12 cellular contexts compared by ENCODE assay signal in the genomic region with DNA sequence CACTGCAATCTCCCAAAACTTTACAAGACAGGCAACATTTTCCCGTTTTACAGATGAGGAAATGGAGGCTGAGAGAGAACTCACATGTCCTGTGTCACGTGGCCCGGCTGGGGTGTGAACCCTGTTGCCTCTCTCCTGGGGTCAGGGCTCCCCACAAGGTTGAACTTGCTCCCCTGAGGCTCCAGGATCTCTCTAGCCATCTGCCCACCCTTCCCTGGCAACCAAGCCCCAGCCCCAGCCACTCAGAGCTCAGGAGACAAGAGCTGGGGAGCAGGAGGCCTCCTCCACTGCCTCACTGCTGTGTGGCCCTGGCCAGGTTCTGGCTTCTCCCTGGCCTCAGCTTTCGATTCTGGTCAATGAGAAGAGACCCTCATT. TPM values are rescaled to one million over a fixed set of nuclear protein-coding genes. Genes with fewer than 3 reads are reported as not detected.
A peak's percentile ranks its signal among the peaks of the same experiment; 100 is the strongest.
DNase-seq lines count a peak whose midpoint lies in the region; ATAC-seq and TF ChIP-seq lines count a peak whose summit lies in the region.
"Had no signal": no experiment of that assay in that cellular context is flagged by ENCODE, and none has a peak within 500 bp of the region (broad histone marks: within the 10 kb centered on the region; RNA-seq: fewer than 3 reads in every experiment).

No MANE protein-coding gene starts in this region.

- H3K9ac ChIP-seq in mesenchymal stem cell (ENCODE audit: low read length), result no peak overlapping the region

- H3K27ac ChIP-seq in mesenchymal stem cell (ENCODE audit: low read length, poor library complexity, severe bottlenecking), result no peak overlapping the region
- H3K27ac ChIP-seq: epithelial cell of prostate had no signal

- intact Hi-C loops in activated T-helper 1 cell treated with anti-CD3 and anti-CD28 coated beads, Interleukin-12 subunit alpha, Interleukin-12 subunit beta, Interleukin-2, Interleukin-4 antibody, amounts not matched to agents 30 ng/mL and 10 ng/mL and 1 ng/mL, durations not matched to agents 14 hours and 24 hours and 36 hours (cut with micrococcal nuclease), result loop anchor here (10.0 kb wide), 1 partner anchor 1031 kb away; no protein-coding TSS in a partner anchor

- H3K9me3 Mint-ChIP-seq in stimulated activated naive CD8-positive, alpha-beta T cell treated with anti-CD3 and anti-CD28 coated beads, Interleukin-15, Interleukin-2, amounts not matched to agents 100 ng/mL and 50 ng/mL, for 24 hours, result no peaks in the 10 kb centered on the region
- no peaks in the 10 kb centered on the region for H3K9me3 Mint-ChIP-seq in activated T-helper 1 cell treated with anti-CD3 and anti-CD28 coated beads, Interleukin-12 subunit alpha, Interleukin-12 subunit beta, Interleukin-2, Interleukin-4 antibody, amounts not matched to agents 30 ng/mL and 10 ng/mL and 1 ng/mL, durations not matched to agents 14 hours and 24 hours and 36 hours
- H3K9me3 Mint-ChIP-seq in osteocyte (ENCODE audit: unreplicated experiment), result no peaks in the 10 kb centered on the region

- WGBS in mesenchymal stem cell, result 81% methylated on average over 4 of the region's 4 CpGs

- H3K27me3 Mint-ChIP-seq in stimulated activated naive CD8-positive, alpha-beta T cell treated with anti-CD3 and anti-CD28 coated beads, Interleukin-15, Interleukin-2, amounts not matched to agents 100 ng/mL and 50 ng/mL, for 24 hours, result no peaks in the 10 kb centered on the region
- H3K27me3 Mint-ChIP-seq in activated T-helper 1 cell treated with anti-CD3 and anti-CD28 coated beads, Interleukin-12 subunit alpha, Interleukin-12 subunit beta, Interleukin-2, Interleukin-4 antibody, amounts not matched to agents 30 ng/mL and 10 ng/mL and 1 ng/mL, durations not matched to agents 14 hours and 24 hours and 36 hours (ENCODE audit: insufficient read depth), result no peaks in the 10 kb centered on the region
- H3K27me3 Mint-ChIP-seq in osteocyte (ENCODE audit: unreplicated experiment), result peaks cover 7% of the 10 kb centered on the region

- no peak overlapping the region for H2BK120ac ChIP-seq in mesenchymal stem cell (ENCODE audit: low read depth, low read length)

- H2AK5ac ChIP-seq in mesenchymal stem cell (ENCODE audit: low read length, severe bottlenecking), result no peak overlapping the region

- no peak overlapping the region for H2BK12ac ChIP-seq in mesenchymal stem cell (ENCODE audit: low read length in 2 of 2)

- peaks cover 65% of the 10 kb centered on the region for H3K36me3 Mint-ChIP-seq in stimulated activated naive CD8-positive, alpha-beta T cell treated with anti-CD3 and anti-CD28 coated beads, Interleukin-15, Interleukin-2, amounts not matched to agents 100 ng/mL and 50 ng/mL, for 24 hours (ENCODE audit: low read depth)
- peaks cover 45% of the 10 kb centered on the region for H3K36me3 Mint-ChIP-seq in activated T-helper 1 cell treated with anti-CD3 and anti-CD28 coated beads, Interleukin-12 subunit alpha, Interleukin-12 subunit beta, Interleukin-2, Interleukin-4 antibody, amounts not matched to agents 30 ng/mL and 10 ng/mL and 1 ng/mL, durations not matched to agents 14 hours and 24 hours and 36 hours (ENCODE audit: low read depth)
- H3K36me3 Mint-ChIP-seq in osteocyte (ENCODE audit: unreplicated experiment), result no peaks in the 10 kb centered on the region

- H3K23ac ChIP-seq in mesenchymal stem cell (ENCODE audit: low read length in 2 of 2), result no peak overlapping the region

- no peak overlapping the region for H3K18ac ChIP-seq in mesenchymal stem cell (ENCODE audit: low read depth in 1 of 2, low read length in 2 of 2)

- TF ChIP-seq CTCF in osteocyte (IDR thresholded peaks at IDR 0.05), result no peak

- no peak for ATAC-seq in stimulated activated naive CD8-positive, alpha-beta T cell treated with anti-CD3 and anti-CD28 coated beads, Interleukin-15, Interleukin-2, amounts not matched to agents 100 U/mL and 50 U/mL, for 24 hours
- ATAC-seq: activated CD4-positive, CD25-positive, alpha-beta regulatory T cell treated with anti-CD3 and anti-CD28 coated beads, Interleukin-2, amount 50 U/mL, for 24 hours had no signal

- H3K9me3 ChIP-seq in mesenchymal stem cell (ENCODE audit: control insufficient read depth, low read length), result no peaks in the 10 kb centered on the region
- H3K9me3 ChIP-seq: thyroid gland had no signal

- H4K91ac ChIP-seq in mesenchymal stem cell (ENCODE audit: low read length), result peak overlapping the region; percentile 1

- H4K8ac ChIP-seq in mesenchymal stem cell (ENCODE audit: low read length), result no peak overlapping the region

- H3K4me3 Mint-ChIP-seq in stimulated activated naive CD8-positive, alpha-beta T cell treated with anti-CD3 and anti-CD28 coated beads, Interleukin-15, Interleukin-2, amounts not matched to agents 100 ng/mL and 50 ng/mL, for 24 hours, result peak overlapping the region; percentile 72
- H3K4me3 Mint-ChIP-seq in activated T-helper 1 cell treated with anti-CD3 and anti-CD28 coated beads, Interleukin-12 subunit alpha, Interleukin-12 subunit beta, Interleukin-2, Interleukin-4 antibody, amounts not matched to agents 30 ng/mL and 10 ng/mL and 1 ng/mL, durations not matched to agents 14 hours and 24 hours and 36 hours, result peak overlapping the region; percentile 86
- no peak overlapping the region for H3K4me3 Mint-ChIP-seq in osteocyte (ENCODE audit: unreplicated experiment)

- peaks cover 100% of the 10 kb centered on the region for H3K4me1 Mint-ChIP-seq in stimulated activated naive CD8-positive, alpha-beta T cell treated with anti-CD3 and anti-CD28 coated beads, Interleukin-15, Interleukin-2, amounts not matched to agents 100 ng/mL and 50 ng/mL, for 24 hours (ENCODE audit: low read depth)
- peaks cover 98% of the 10 kb centered on the region for H3K4me1 Mint-ChIP-seq in activated T-helper 1 cell treated with anti-CD3 and anti-CD28 coated beads, Interleukin-12 subunit alpha, Interleukin-12 subunit beta, Interleukin-2, Interleukin-4 antibody, amounts not matched to agents 30 ng/mL and 10 ng/mL and 1 ng/mL, durations not matched to agents 14 hours and 24 hours and 36 hours (ENCODE audit: low read depth)
- no peaks in the 10 kb centered on the region for H3K4me1 Mint-ChIP-seq in osteocyte (ENCODE audit: unreplicated experiment)

- H2BK5ac ChIP-seq in mesenchymal stem cell (ENCODE audit: low read depth, low read length, poor library complexity, severe bottlenecking), result no peak overlapping the region

- no peak overlapping the region for H3K4ac ChIP-seq in mesenchymal stem cell (ENCODE audit: low read depth in 1 of 2, low read length in 2 of 2)

- no peak overlapping the region for H3K4me3 ChIP-seq in mesenchymal stem cell (ENCODE audit: insufficient read depth in 1 of 2, low read depth in 1 of 2, low read length in 2 of 2)
- H3K4me3 ChIP-seq: thyroid gland had no signal

- no peak for DNase-seq in stimulated activated naive CD8-positive, alpha-beta T cell treated with anti-CD3 and anti-CD28 coated beads, Interleukin-15, Interleukin-2, amounts not matched to agents 100 U/mL and 50 U/mL, for 24 hours
- DNase-seq in activated T-helper 1 cell treated with anti-CD3 and anti-CD28 coated beads, Interleukin-12 subunit alpha, Interleukin-12 subunit beta, Interleukin-2, Interleukin-4 antibody, amounts not matched to agents 30 ng/mL and 10 ng/mL and 1 ng/mL, durations not matched to agents 14 hours and 24 hours and 36 hours (ENCODE audit: low spot score), result no peak
- DNase-seq in mesenchymal stem cell (no peak), osteocyte (ENCODE audit: extremely low spot score, unreplicated experiment) (no peak), SW 1271 (lab: John Stamatoyannopoulos, UW) (no peak), anterior cingulate cortex (lab: John Stamatoyannopoulos, UW) (no peak), NCI-H526 (lab: John Stamatoyannopoulos, UW) (no peak)
- DNase-seq: AML-193, thyroid gland had no signal

- peaks cover 0 to 38% of the 10 kb centered on the region in 2 experiments for H3K27me3 ChIP-seq in mesenchymal stem cell (ENCODE audit: control insufficient read depth in 1 of 2, insufficient read depth in 1 of 2, low read length in 2 of 2)
- H3K27me3 ChIP-seq: thyroid gland had no signal

- no peak overlapping the region for H3K14ac ChIP-seq in mesenchymal stem cell (ENCODE audit: low read length in 2 of 2)

- H3K36me3 ChIP-seq in mesenchymal stem cell (ENCODE audit: control insufficient read depth in 1 of 2, insufficient read depth in 2 of 2, low read depth in 1 of 2, low read length in 2 of 2), result no peaks in the 10 kb centered on the region
- H3K36me3 ChIP-seq: thyroid gland had no signal

- no peak overlapping the region for H2BK15ac ChIP-seq in mesenchymal stem cell (ENCODE audit: low read depth, poor library complexity, severe bottlenecking)

- no peak overlapping the region for H3K4me2 ChIP-seq in mesenchymal stem cell (ENCODE audit: low read length, poor library complexity, severe bottlenecking)

- no peak overlapping the region for H2AFZ ChIP-seq in mesenchymal stem cell (ENCODE audit: low read depth, low read length)

- H3K4me1 ChIP-seq in mesenchymal stem cell (ENCODE audit: control insufficient read depth, insufficient read depth, low read depth, low read length), result peaks cover 22% of the 10 kb centered on the region
- H3K4me1 ChIP-seq: thyroid gland had no signal

- no peaks in the 10 kb centered on the region for H3K79me1 ChIP-seq in mesenchymal stem cell (replicated peaks; ENCODE audit: low read length, poor library complexity, severe bottlenecking)

- H3K27ac Mint-ChIP-seq in stimulated activated naive CD8-positive, alpha-beta T cell treated with anti-CD3 and anti-CD28 coated beads, Interleukin-15, Interleukin-2, amounts not matched to agents 100 ng/mL and 50 ng/mL, for 24 hours, result peak overlapping the region; percentile 97
- peak overlapping the region; percentile 98 for H3K27ac Mint-ChIP-seq in activated T-helper 1 cell treated with anti-CD3 and anti-CD28 coated beads, Interleukin-12 subunit alpha, Interleukin-12 subunit beta, Interleukin-2, Interleukin-4 antibody, amounts not matched to agents 30 ng/mL and 10 ng/mL and 1 ng/mL, durations not matched to agents 14 hours and 24 hours and 36 hours
- H3K27ac Mint-ChIP-seq in osteocyte (ENCODE audit: unreplicated experiment), result no peak overlapping the region

RNA-seq across cellular contexts. Expression of a gene that starts 11.8 kb away (rescaled TPM):
- total RNA-seq in activated T-helper 1 cell treated with anti-CD3 and anti-CD28 coated beads, Interleukin-12 subunit alpha, Interleukin-12 subunit beta, Interleukin-2, Interleukin-4 antibody, amounts not matched to agents 30 ng/mL and 10 ng/mL and 1 ng/mL, durations not matched to agents 14 hours and 24 hours and 36 hours, result 199 and 214 TPM in 2 replicates
- polyA plus RNA-seq in mesenchymal stem cell (2013, experiment 1 of 2), result 0.97 TPM
- 0.95 TPM for polyA plus RNA-seq in mesenchymal stem cell (2013, experiment 2 of 2)
- not detected in 2 replicates for total RNA-seq in osteocyte

RNA-seq across cellular contexts. Expression of a gene that starts 22.4 kb away (rescaled TPM):
- total RNA-seq in activated T-helper 1 cell treated with anti-CD3 and anti-CD28 coated beads, Interleukin-12 subunit alpha, Interleukin-12 subunit beta, Interleukin-2, Interleukin-4 antibody, amounts not matched to agents 30 ng/mL and 10 ng/mL and 1 ng/mL, durations not matched to agents 14 hours and 24 hours and 36 hours, result 0.42 and 0.70 TPM in 2 replicates
- polyA plus RNA-seq in mesenchymal stem cell (2013, experiment 1 of 2), result 0.03 TPM
- 0.04 TPM for polyA plus RNA-seq in mesenchymal stem cell (2013, experiment 2 of 2)
- 0.39 and 0.99 TPM in 2 replicates for total RNA-seq in osteocyte

Comparison
In these comparisons a context has a peak if more than half of its experiments do, and no peak if none do; other contexts are left out.
1. RNA of a gene that starts 11.8 kb away (total RNA-seq): 199 to 214 TPM in activated T-helper 1 cell treated with anti-CD3 and anti-CD28 coated beads, Interleukin-12 subunit alpha, Interleukin-12 subunit beta, Interleukin-2, Interleukin-4 antibody, amounts not matched to agents 30 ng/mL and 10 ng/mL and 1 ng/mL, durations not matched to agents 14 hours and 24 hours and 36 hours; not detected in osteocyte; every median in the first group is over 100 times any median in the second.